ENCODE assay signal across 9 cellular contexts in genomic region chr3:18389108-18389733, GRCh38. TPM values are rescaled to one million over a fixed set of nuclear protein-coding genes. Genes with fewer than 3 reads are reported as not detected.
DNase-seq lines count a peak whose midpoint lies in the region; ATAC-seq, FAIRE-seq and TF ChIP-seq lines count a peak whose summit lies in the region.
"Had no signal": no experiment of that assay in that cellular context is flagged by ENCODE, and none has a peak within 500 bp of the region (broad histone marks: within the 10 kb centered on the region; RNA-seq: fewer than 3 reads in every experiment).

No MANE protein-coding gene starts in this region.

- WGBS in neuronal stem cell (ENCODE audit: extremely low coverage in 2 of 2, insufficient read length in 2 of 2, insufficient replicate concordance in 1 of 2), 2 donors: no CpG with 5 or more reads among the region's 2 CpGs

- POLR2A ChIA-PET in GM10248 (lab: Yijun Ruan, JAX): interaction anchor here (0.6 kb wide), 1 partner anchor 1111 kb away, joined by 3 read pairs; no protein-coding TSS in a partner anchor

- no peaks in the 10 kb centered on the region for H3K4me1 ChIP-seq in neuronal stem cell (ENCODE audit: control insufficient read depth in 2 of 2, insufficient read depth in 1 of 2, low read depth in 1 of 2, low read length in 2 of 2)
- H3K4me1 ChIP-seq: SJSA1 had no signal

- H2BK12ac ChIP-seq in neuronal stem cell (ENCODE audit: low read length): no peak overlapping the region

- H3K27ac ChIP-seq in dorsolateral prefrontal cortex: no peak overlapping the region
- no peak overlapping the region for H3K27ac ChIP-seq in neuronal stem cell (replicated peaks; ENCODE audit: low read length)
- H3K27ac ChIP-seq: SJSA1 had no signal

- H3K4me2 ChIP-seq in neuronal stem cell (ENCODE audit: insufficient read depth, low read length, poor library complexity, severe bottlenecking): no peak overlapping the region

- H3K9me3 ChIP-seq in neuronal stem cell (replicated peaks in 1 of 2; ENCODE audit: control insufficient read depth in 2 of 2, insufficient read depth in 1 of 2, low read depth in 1 of 2, low read length in 2 of 2): no peaks in the 10 kb centered on the region
- H3K9me3 ChIP-seq: SJSA1 had no signal

- H3K9ac ChIP-seq in neuronal stem cell (ENCODE audit: low read depth, low read length, poor library complexity): no peak overlapping the region

- no peak overlapping the region for H2BK5ac ChIP-seq in neuronal stem cell (ENCODE audit: low read length)

- H3K23ac ChIP-seq in neuronal stem cell (ENCODE audit: low read depth, low read length, poor library complexity): no peak overlapping the region

- TF ChIP-seq POLR2A in GM12891 (IDR thresholded peaks at IDR 0.05; ENCODE audit: low read depth, low read length): no peak

- H3K4me3 ChIP-seq in dorsolateral prefrontal cortex (no peak overlapping the region), neuronal stem cell (ENCODE audit: low read length in 2 of 2) (no peak overlapping the region)
- H3K4me3 ChIP-seq: SJSA1 had no signal

- H3K27me3 ChIP-seq in dorsolateral prefrontal cortex (no peaks in the 10 kb centered on the region), neuronal stem cell (ENCODE audit: control insufficient read depth in 3 of 3, insufficient read depth in 3 of 3, low read depth in 1 of 3, low read length in 3 of 3) (no peaks in the 10 kb centered on the region)
- H3K27me3 ChIP-seq: SJSA1 had no signal

- no peak overlapping the region for H2AK5ac ChIP-seq in neuronal stem cell (ENCODE audit: low read depth, low read length)

- H3K18ac ChIP-seq in neuronal stem cell (ENCODE audit: low read length): no peak overlapping the region

- peaks cover 0 to 3% of the 10 kb centered on the region in 2 donors for H3K36me3 ChIP-seq in neuronal stem cell (replicated peaks in 1 of 2; ENCODE audit: control insufficient read depth in 2 of 2, insufficient read depth in 2 of 2, low read length in 2 of 2)
- H3K36me3 ChIP-seq: SJSA1 had no signal

- no peaks in the 10 kb centered on the region for H3K79me1 ChIP-seq in neuronal stem cell (ENCODE audit: low read depth, low read length)

- no peak overlapping the region for H3K4ac ChIP-seq in neuronal stem cell (ENCODE audit: low read length)

- CTCF ChIA-PET in GM10248 (lab: Yijun Ruan, JAX): interaction anchor here (0.5 to 1.9 kb wide), 6 partner anchors 9 to 495 kb away, joined by 3 to 11 read pairs (median 4); no protein-coding TSS in a partner anchor

- DNase-seq in AG20443 (ENCODE audit: low spot score): peak; percentile 10
- DNase-seq in GM10248 (ENCODE audit: extremely low spot score): peak; percentile 11
- DNase-seq in NCI-H748 (lab: John Stamatoyannopoulos, UW; ENCODE audit: unreplicated experiment): peak; percentile 49
- no peak for DNase-seq in dorsolateral prefrontal cortex
- DNase-seq in neuronal stem cell (ENCODE audit: low spot score): peak; percentile 8
- no peak for DNase-seq in stimulated activated CD4-positive, alpha-beta T cell treated with anti-CD3 and anti-CD28 coated beads, Interleukin-15, amount 100 ng/mL, for 24 hours
- no peak for DNase-seq in GM12891 (ENCODE audit: insufficient read length, low spot score)

- no peak overlapping the region for H2BK15ac ChIP-seq in neuronal stem cell (ENCODE audit: low read length)

- H2AFZ ChIP-seq in neuronal stem cell (ENCODE audit: low read length): no peak overlapping the region

- no peak for ATAC-seq in GM18867 (IDR thresholded peaks at IDR 0.05; ENCODE audit: unreplicated experiment)

- H4K8ac ChIP-seq in neuronal stem cell (ENCODE audit: low read depth, low read length): no peak overlapping the region

- TF ChIP-seq CTCF in GM10248 (IDR thresholded peaks at IDR 0.05; ENCODE audit: control extremely low read depth, extremely low read depth, low read depth, missing control alignments) (peak; percentile 37), dorsolateral prefrontal cortex (IDR thresholded peaks at IDR 0.05 in 54 of 56, conservative IDR thresholded peaks at IDR 0.05 in 2 of 56; ENCODE audit: low read depth in 1 of 56, partially characterized antibody in 56 of 56) (peak; percentile 49 to 81 (median 69))

- H4K91ac ChIP-seq in neuronal stem cell (ENCODE audit: low read depth, low read length, poor library complexity): no peak overlapping the region

- FAIRE-seq in GM12891 (lab: Jason Lieb, UNC): no peak

- no peak overlapping the region for H2BK120ac ChIP-seq in neuronal stem cell (ENCODE audit: low read depth, low read length)

- no peak overlapping the region for H3K14ac ChIP-seq in neuronal stem cell (ENCODE audit: low read length)

- intact Hi-C loops in dorsolateral prefrontal cortex (cut with DNase I): no loop called here

TF ChIP-seq in GM12891, 5 proteins besides CTCF, POLR2A, EP300 and RAD21:
- no peak for TF ChIP-seq POU2F2 (IDR thresholded peaks at IDR 0.05; ENCODE audit: low read depth, low read length)
- TF ChIP-seq POLR2AphosphoS5 (IDR thresholded peaks at IDR 0.05; ENCODE audit: low read depth, low read length): no peak
- no peak for TF ChIP-seq PAX5 (IDR thresholded peaks at IDR 0.05; ENCODE audit: insufficient read depth, low read length, severe bottlenecking)
- TF ChIP-seq TAF1 (IDR thresholded peaks at IDR 0.05; ENCODE audit: low read depth, low read length): no peak

RNA-seq across cellular contexts. Expression of gene SATB1, which starts 35.9 kb away (rescaled TPM):
- total RNA-seq in dorsolateral prefrontal cortex: 100 to 1,000 TPM in 105 of 120 experiments, 10 to 100 TPM in 15; 71.8 to 197 (median 132) TPM
- 37.8 TPM for polyA plus RNA-seq in neuronal stem cell (2013, experiment 1 of 2)
- polyA plus RNA-seq in neuronal stem cell (2013, experiment 2 of 2): 39.7 TPM
- polyA plus RNA-seq in GM12891 (2012; ENCODE audit: low read depth, missing spikeins): 0.32 TPM

Comparison
In these comparisons a context has a peak if more than half of its experiments do, and no peak if none do; other contexts are left out.
1. DNase-seq: peak in AG20443 (single experiment), GM10248 (single experiment), NCI-H748 (single experiment) and neuronal stem cell (single experiment); none in dorsolateral prefrontal cortex (0 of 10), stimulated activated CD4-positive, alpha-beta T cell treated with anti-CD3 and anti-CD28 coated beads, Interleukin-15, amount 100 ng/mL, for 24 hours (single experiment) and GM12891 (single experiment).